In genomic region chr17:80024206-80024972, GRCh38 we compare ENCODE assay signal across 1 cellular context.
TF ChIP-seq lines count a peak whose summit lies in the region.

No MANE protein-coding gene starts in this region.

TF ChIP-seq in HepG2, 621 proteins besides CTCF, POLR2A, EP300 and RAD21 (continued from another document and continues in another):
- TF ChIP-seq CREB1 (IDR thresholded peaks at IDR 0.05) (peak; percentile 6; the same call in 1 of the 2 replicates), CREB1 (CRISPR knock-in tag; IDR thresholded peaks at IDR 0.05) (no peak), PAX8 (CRISPR knock-in tag; IDR thresholded peaks at IDR 0.05; ENCODE audit: borderline replicate concordance) (no peak), SNRNP70 (IDR thresholded peaks at IDR 0.05; ENCODE audit: low read depth, low read length) (no peak), NFIC (IDR thresholded peaks at IDR 0.05; ENCODE audit: low read length) (no peak), RORA (CRISPR knock-in tag; IDR thresholded peaks at IDR 0.05) (no peak), ZNF18 (CRISPR knock-in tag; IDR thresholded peaks at IDR 0.05; ENCODE audit: insufficient replicate concordance) (no peak), ZNF138 (CRISPR knock-in tag; IDR thresholded peaks at IDR 0.05; ENCODE audit: low read depth) (0 out of 2 replicates have a peak, but pooled peaks have one; percentile 73), ARHGAP35 (CRISPR knock-in tag; IDR thresholded peaks at IDR 0.05; ENCODE audit: borderline replicate concordance) (no peak), ZNF484 (CRISPR knock-in tag; IDR thresholded peaks at IDR 0.05; ENCODE audit: borderline replicate concordance, low read depth) (no peak), CCDC6 (CRISPR knock-in tag; IDR thresholded peaks at IDR 0.05) (0 out of 2 replicates have a peak, but pooled peaks have one; percentile 1), DNMT3B (CRISPR knock-in tag; conservative IDR thresholded peaks at IDR 0.05) (no peak), NFYB (CRISPR knock-in tag; IDR thresholded peaks at IDR 0.05) (no peak), ZNF503 (CRISPR knock-in tag; IDR thresholded peaks at IDR 0.05) (no peak), SYNCRIP (IDR thresholded peaks at IDR 0.05; ENCODE audit: insufficient read depth, low read depth, low read length) (no peak), SSRP1 (CRISPR knock-in tag; IDR thresholded peaks at IDR 0.05) (no peak), REPIN1 (CRISPR knock-in tag; IDR thresholded peaks at IDR 0.05; ENCODE audit: borderline replicate concordance, low read depth) (no peak), ZFYVE20 (CRISPR knock-in tag; IDR thresholded peaks at IDR 0.05; ENCODE audit: borderline replicate concordance, low read depth) (no peak), ZNF550 (CRISPR knock-in tag; IDR thresholded peaks at IDR 0.05; ENCODE audit: borderline replicate concordance) (no peak), ATAD3A (CRISPR knock-in tag; IDR thresholded peaks at IDR 0.05) (no peak), ZKSCAN8 (CRISPR knock-in tag; IDR thresholded peaks at IDR 0.05; ENCODE audit: borderline replicate concordance) (no peak), ZNF552 (CRISPR knock-in tag; IDR thresholded peaks at IDR 0.05; ENCODE audit: borderline replicate concordance) (no peak), SIX1 (CRISPR knock-in tag; IDR thresholded peaks at IDR 0.05; ENCODE audit: borderline replicate concordance) (no peak), SKI (IDR thresholded peaks at IDR 0.05; ENCODE audit: partially characterized antibody) (no peak), BRCA1 (CRISPR knock-in tag; IDR thresholded peaks at IDR 0.05) (no peak), MLXIP (CRISPR knock-in tag; IDR thresholded peaks at IDR 0.05; ENCODE audit: borderline replicate concordance) (no peak)
- TF ChIP-seq, protein P1, sequence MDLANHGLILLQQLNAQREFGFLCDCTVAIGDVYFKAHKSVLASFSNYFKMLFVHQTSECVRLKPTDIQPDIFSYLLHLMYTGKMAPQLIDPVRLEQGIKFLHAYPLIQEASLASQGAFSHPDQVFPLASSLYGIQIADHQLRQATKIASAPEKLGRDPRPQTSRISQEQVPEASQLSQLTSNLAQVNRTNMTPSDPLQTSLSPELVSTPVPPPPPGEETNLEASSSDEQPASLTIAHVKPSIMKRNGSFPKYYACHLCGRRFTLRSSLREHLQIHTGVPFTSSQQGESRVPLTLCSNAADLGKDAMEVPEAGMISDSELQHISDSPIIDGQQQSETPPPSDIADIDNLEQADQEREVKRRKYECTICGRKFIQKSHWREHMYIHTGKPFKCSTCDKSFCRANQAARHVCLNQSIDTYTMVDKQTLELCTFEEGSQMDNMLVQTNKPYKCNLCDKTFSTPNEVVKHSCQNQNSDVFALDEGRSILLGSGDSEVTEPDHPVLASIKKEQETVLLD (CRISPR knock-in tag; IDR thresholded peaks at IDR 0.05; ENCODE audit: low read depth) = no peak
- TF ChIP-seq, protein P2, sequence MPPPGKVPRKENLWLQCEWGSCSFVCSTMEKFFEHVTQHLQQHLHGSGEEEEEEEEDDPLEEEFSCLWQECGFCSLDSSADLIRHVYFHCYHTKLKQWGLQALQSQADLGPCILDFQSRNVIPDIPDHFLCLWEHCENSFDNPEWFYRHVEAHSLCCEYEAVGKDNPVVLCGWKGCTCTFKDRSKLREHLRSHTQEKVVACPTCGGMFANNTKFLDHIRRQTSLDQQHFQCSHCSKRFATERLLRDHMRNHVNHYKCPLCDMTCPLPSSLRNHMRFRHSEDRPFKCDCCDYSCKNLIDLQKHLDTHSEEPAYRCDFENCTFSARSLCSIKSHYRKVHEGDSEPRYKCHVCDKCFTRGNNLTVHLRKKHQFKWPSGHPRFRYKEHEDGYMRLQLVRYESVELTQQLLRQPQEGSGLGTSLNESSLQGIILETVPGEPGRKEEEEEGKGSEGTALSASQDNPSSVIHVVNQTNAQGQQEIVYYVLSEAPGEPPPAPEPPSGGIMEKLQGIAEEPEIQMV (CRISPR knock-in tag; IDR thresholded peaks at IDR 0.05; ENCODE audit: low read depth) = peak; percentile 16; the same call in 1 of the 2 replicates
- TF ChIP-seq, protein P3, sequence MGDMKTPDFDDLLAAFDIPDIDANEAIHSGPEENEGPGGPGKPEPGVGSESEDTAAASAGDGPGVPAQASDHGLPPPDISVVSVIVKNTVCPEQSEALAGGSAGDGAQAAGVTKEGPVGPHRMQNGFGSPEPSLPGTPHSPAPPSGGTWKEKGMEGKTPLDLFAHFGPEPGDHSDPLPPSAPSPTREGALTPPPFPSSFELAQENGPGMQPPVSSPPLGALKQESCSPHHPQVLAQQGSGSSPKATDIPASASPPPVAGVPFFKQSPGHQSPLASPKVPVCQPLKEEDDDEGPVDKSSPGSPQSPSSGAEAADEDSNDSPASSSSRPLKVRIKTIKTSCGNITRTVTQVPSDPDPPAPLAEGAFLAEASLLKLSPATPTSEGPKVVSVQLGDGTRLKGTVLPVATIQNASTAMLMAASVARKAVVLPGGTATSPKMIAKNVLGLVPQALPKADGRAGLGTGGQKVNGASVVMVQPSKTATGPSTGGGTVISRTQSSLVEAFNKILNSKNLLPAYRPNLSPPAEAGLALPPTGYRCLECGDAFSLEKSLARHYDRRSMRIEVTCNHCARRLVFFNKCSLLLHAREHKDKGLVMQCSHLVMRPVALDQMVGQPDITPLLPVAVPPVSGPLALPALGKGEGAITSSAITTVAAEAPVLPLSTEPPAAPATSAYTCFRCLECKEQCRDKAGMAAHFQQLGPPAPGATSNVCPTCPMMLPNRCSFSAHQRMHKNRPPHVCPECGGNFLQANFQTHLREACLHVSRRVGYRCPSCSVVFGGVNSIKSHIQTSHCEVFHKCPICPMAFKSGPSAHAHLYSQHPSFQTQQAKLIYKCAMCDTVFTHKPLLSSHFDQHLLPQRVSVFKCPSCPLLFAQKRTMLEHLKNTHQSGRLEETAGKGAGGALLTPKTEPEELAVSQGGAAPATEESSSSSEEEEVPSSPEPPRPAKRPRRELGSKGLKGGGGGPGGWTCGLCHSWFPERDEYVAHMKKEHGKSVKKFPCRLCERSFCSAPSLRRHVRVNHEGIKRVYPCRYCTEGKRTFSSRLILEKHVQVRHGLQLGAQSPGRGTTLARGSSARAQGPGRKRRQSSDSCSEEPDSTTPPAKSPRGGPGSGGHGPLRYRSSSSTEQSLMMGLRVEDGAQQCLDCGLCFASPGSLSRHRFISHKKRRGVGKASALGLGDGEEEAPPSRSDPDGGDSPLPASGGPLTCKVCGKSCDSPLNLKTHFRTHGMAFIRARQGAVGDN (CRISPR knock-in tag; IDR thresholded peaks at IDR 0.05) = no peak
- TF ChIP-seq, protein P4, sequence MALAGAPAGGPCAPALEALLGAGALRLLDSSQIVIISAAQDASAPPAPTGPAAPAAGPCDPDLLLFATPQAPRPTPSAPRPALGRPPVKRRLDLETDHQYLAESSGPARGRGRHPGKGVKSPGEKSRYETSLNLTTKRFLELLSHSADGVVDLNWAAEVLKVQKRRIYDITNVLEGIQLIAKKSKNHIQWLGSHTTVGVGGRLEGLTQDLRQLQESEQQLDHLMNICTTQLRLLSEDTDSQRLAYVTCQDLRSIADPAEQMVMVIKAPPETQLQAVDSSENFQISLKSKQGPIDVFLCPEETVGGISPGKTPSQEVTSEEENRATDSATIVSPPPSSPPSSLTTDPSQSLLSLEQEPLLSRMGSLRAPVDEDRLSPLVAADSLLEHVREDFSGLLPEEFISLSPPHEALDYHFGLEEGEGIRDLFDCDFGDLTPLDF (CRISPR knock-in tag; IDR thresholded peaks at IDR 0.05) = no peak
- TF ChIP-seq, protein P5, sequence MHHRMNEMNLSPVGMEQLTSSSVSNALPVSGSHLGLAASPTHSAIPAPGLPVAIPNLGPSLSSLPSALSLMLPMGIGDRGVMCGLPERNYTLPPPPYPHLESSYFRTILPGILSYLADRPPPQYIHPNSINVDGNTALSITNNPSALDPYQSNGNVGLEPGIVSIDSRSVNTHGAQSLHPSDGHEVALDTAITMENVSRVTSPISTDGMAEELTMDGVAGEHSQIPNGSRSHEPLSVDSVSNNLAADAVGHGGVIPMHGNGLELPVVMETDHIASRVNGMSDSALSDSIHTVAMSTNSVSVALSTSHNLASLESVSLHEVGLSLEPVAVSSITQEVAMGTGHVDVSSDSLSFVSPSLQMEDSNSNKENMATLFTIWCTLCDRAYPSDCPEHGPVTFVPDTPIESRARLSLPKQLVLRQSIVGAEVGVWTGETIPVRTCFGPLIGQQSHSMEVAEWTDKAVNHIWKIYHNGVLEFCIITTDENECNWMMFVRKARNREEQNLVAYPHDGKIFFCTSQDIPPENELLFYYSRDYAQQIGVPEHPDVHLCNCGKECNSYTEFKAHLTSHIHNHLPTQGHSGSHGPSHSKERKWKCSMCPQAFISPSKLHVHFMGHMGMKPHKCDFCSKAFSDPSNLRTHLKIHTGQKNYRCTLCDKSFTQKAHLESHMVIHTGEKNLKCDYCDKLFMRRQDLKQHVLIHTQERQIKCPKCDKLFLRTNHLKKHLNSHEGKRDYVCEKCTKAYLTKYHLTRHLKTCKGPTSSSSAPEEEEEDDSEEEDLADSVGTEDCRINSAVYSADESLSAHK (CRISPR knock-in tag; IDR thresholded peaks at IDR 0.05; ENCODE audit: borderline replicate concordance) = no peak
